ENCODE assay signal across 30 cellular contexts in the genomic region with DNA sequence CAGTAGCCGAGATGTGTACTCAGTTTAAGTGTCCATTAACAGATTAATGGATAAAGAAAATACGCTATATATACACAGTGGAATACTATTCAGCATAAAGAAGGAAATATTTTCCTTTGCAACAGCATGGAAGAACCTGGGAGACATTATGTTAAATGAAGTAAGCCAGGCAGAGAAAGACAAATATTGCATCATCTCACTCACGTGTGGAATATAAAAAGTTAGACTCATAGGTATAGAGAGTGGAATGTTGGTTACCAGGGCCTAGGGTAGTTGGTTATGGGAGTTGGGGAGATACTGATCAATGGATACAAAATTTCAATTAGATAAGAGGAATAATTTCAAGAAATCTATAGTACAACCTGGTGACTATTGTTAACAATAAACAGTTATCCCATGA.
"Had no signal": no experiment of that assay in that cellular context is flagged by ENCODE, and none has a peak within 500 bp of the region (broad histone marks: within the 10 kb centered on the region; RNA-seq: fewer than 3 reads in every experiment).

No MANE protein-coding gene starts in this region.

- H3K27ac Mint-ChIP-seq: naive thymus-derived CD4-positive, alpha-beta T cell; natural killer cell; nephron; neural progenitor cell; progenitor cell of endocrine pancreas; stimulated activated naive B cell treated with anti-CD40 and anti-IgM and Interleukin-4, amounts not matched to agents 10 μg/mL and 1 μg/mL and 100 μg/mL, for 72 hours; stimulated activated naive CD8-positive, alpha-beta T cell treated with anti-CD3 and anti-CD28 coated beads, Interleukin-15, Interleukin-2, amounts not matched to agents 100 ng/mL and 50 ng/mL, for 24 hours; type B pancreatic cell had no signal

- H3K36me3 Mint-ChIP-seq: natural killer cell had no signal

- H3K4me1 Mint-ChIP-seq: naive thymus-derived CD4-positive, alpha-beta T cell; natural killer cell; nephron; neural progenitor cell; stimulated activated naive B cell treated with anti-CD40 and anti-IgM and Interleukin-4, amounts not matched to agents 10 μg/mL and 1 μg/mL and 100 μg/mL, for 72 hours had no signal

- H3K9ac ChIP-seq: neural progenitor cell, parathyroid adenoma had no signal

- ATAC-seq: naive thymus-derived CD4-positive, alpha-beta T cell; natural killer cell; psoas muscle; right cardiac atrium; sciatic nerve; stimulated activated naive B cell treated with anti-CD40 and anti-IgM and Interleukin-4, amounts not matched to agents 10 μg/mL and 1 μg/mL and 100 μg/mL, for 72 hours; upper lobe of right lung had no signal

- DNase-seq: naive thymus-derived CD4-positive, alpha-beta T cell; natural killer cell; occipital lobe; ovary; posterior cingulate gyrus; psoas muscle; right cardiac atrium; spleen; stimulated activated CD4-positive, alpha-beta T cell treated with anti-CD3 and anti-CD28 coated beads, Interleukin-12 subunit alpha, Interleukin-12 subunit beta, amount 100 ng/mL, for 4 hours; stimulated activated CD4-positive, alpha-beta T cell treated with anti-CD3 and anti-CD28 coated beads, Interleukin-1b, Interleukin-23, amount 100 ng/mL, for 48 hours; stimulated activated CD4-positive, alpha-beta T cell treated with anti-CD3 and anti-CD28 coated beads, Interleukin-4, amount 100 ng/mL, for 1 hour; stimulated activated CD4-positive, alpha-beta T cell treated with anti-CD3 and anti-CD28 coated beads, Interleukin-4, amount 100 ng/mL, for 4 hours; stimulated activated CD8-positive, alpha-beta memory T cell treated with anti-CD3 and anti-CD28 coated beads, Interleukin-4, amount 100 ng/mL, for 48 hours; stimulated activated naive B cell treated with anti-CD40 and anti-IgM and Interleukin-4, amounts not matched to agents 10 μg/mL and 1 μg/mL and 100 μg/mL, for 72 hours; stimulated activated naive CD4-positive, alpha-beta T cell treated with Interleukin-2 at 50 U/mL for 16 hours; stomach; thyroid gland; upper lobe of right lung; uterus had no signal

- H3K27me3 ChIP-seq: neural progenitor cell, ovary, spleen, stomach, thyroid gland, tibial nerve, upper lobe of right lung, uterus had no signal

- H3K9me3 ChIP-seq: ovary, thyroid gland, upper lobe of right lung, uterus had no signal

- H3K4me3 ChIP-seq: neural progenitor cell, ovary, psoas muscle, skin epidermis, smooth muscle cell, spleen, stomach, thoracic aorta, thyroid gland, tibial nerve, upper lobe of right lung, uterus had no signal

- H3K36me3 ChIP-seq: neural progenitor cell, ovary, spleen, stomach, thoracic aorta, thyroid gland, tibial nerve, upper lobe of right lung, uterus had no signal

- H3K4me2 ChIP-seq: neural progenitor cell, smooth muscle cell had no signal

- H3K4me1 ChIP-seq: neural progenitor cell, parathyroid adenoma, psoas muscle, spleen, stomach, thyroid gland, tibial nerve, upper lobe of right lung, uterus had no signal

- H2AFZ ChIP-seq: neural progenitor cell, parathyroid adenoma had no signal

- H3K27ac ChIP-seq: neural progenitor cell, ovary, parathyroid adenoma, psoas muscle, skin epidermis, spleen, stomach, thoracic aorta, thyroid gland, tibial nerve, upper lobe of right lung, uterus had no signal

- H3K4me3 Mint-ChIP-seq: naive thymus-derived CD4-positive, alpha-beta T cell; natural killer cell; nephron; neural progenitor cell; stimulated activated naive B cell treated with anti-CD40 and anti-IgM and Interleukin-4, amounts not matched to agents 10 μg/mL and 1 μg/mL and 100 μg/mL, for 72 hours; stimulated activated naive CD8-positive, alpha-beta T cell treated with anti-CD3 and anti-CD28 coated beads, Interleukin-15, Interleukin-2, amounts not matched to agents 100 ng/mL and 50 ng/mL, for 24 hours; type B pancreatic cell had no signal
